Comparison of ENCODE assay signal across 18 cellular contexts in genomic region chr10:116968331-116968730, GRCh38. TPM values are rescaled to one million over a fixed set of nuclear protein-coding genes. Genes with fewer than 3 reads are reported as not detected.
A peak's percentile ranks its signal among the peaks of the same experiment; 100 is the strongest.
DNase-seq lines count a peak whose midpoint lies in the region; FAIRE-seq and TF ChIP-seq lines count a peak whose summit lies in the region.
"Had no signal": no experiment of that assay in that cellular context is flagged by ENCODE, and none has a peak within 500 bp of the region (broad histone marks: within the 10 kb centered on the region; RNA-seq: fewer than 3 reads in every experiment).

No MANE protein-coding gene starts in this region.

- H3K4me3 ChIP-seq in bronchial epithelial cell (ENCODE audit: low read depth, low read length) (no peak overlapping the region), dorsolateral prefrontal cortex (no peak overlapping the region), keratinocyte (ENCODE audit: control insufficient read depth in 2 of 3, extremely low read depth in 1 of 3, insufficient read depth in 2 of 3, low read depth in 1 of 3, low read length in 3 of 3) (no peak overlapping the region), Peyer's patch (no peak overlapping the region)
- H3K4me3 ChIP-seq: HAP-1 had no signal

- dilution Hi-C loops in keratinocyte (cut with MboI; ENCODE audit: extremely low pct_ligation_motif_present, low sequenced_read_pairs) = no loop called here

- H3K4me2 ChIP-seq in keratinocyte (ENCODE audit: control insufficient read depth, extremely low read depth, insufficient read depth, low read depth, low read length) = no peak overlapping the region

- H3K9me1 ChIP-seq in keratinocyte (ENCODE audit: control insufficient read depth, extremely low read depth, insufficient read depth, low read length) = no peaks in the 10 kb centered on the region

- H3K4me1 ChIP-seq in keratinocyte (ENCODE audit: control insufficient read depth, extremely low read depth, insufficient read depth, low read length) (peaks cover 7% of the 10 kb centered on the region), Peyer's patch (no peaks in the 10 kb centered on the region)

- H3K9me3 ChIP-seq in keratinocyte (ENCODE audit: control insufficient read depth, low read depth, low read length) (no peaks in the 10 kb centered on the region), Peyer's patch (no peaks in the 10 kb centered on the region)
- H3K9me3 ChIP-seq: HAP-1 had no signal

- DNase-seq in bronchial epithelial cell (ENCODE audit: low read depth) = peak; percentile 68
- DNase-seq in dorsolateral prefrontal cortex = no peak
- no peak for DNase-seq in keratinocyte (ENCODE audit: low read depth, low spot score)
- no peak for DNase-seq in HTR-8/SVneo (ENCODE audit: insufficient read length, low spot score)
- no peak for DNase-seq in activated CD4-positive, alpha-beta T cell treated with anti-CD3 and anti-CD28 coated beads for 48 hours
- DNase-seq in Peyer's patch = no peak
- DNase-seq: C1 segment of cervical spinal cord; CD4-positive, alpha-beta memory T cell; COR-L47; DMS153; DND-41; GOT3; HFFc6 had no signal

- H2AFZ ChIP-seq in keratinocyte (ENCODE audit: control insufficient read depth, low read length) = no peak overlapping the region

- intact Hi-C loops in dorsolateral prefrontal cortex (cut with DNase I) = no loop called here

- H3K79me2 ChIP-seq in keratinocyte (ENCODE audit: control insufficient read depth, insufficient read depth, low read length) = peaks cover 9% of the 10 kb centered on the region

- no peak for TF ChIP-seq POLR2A in Peyer's patch (IDR thresholded peaks at IDR 0.05)

- H3K27ac ChIP-seq in dorsolateral prefrontal cortex (peak overlapping the region in 57 of 59 donors; percentile 7 to 99 (median 95)), keratinocyte (ENCODE audit: control insufficient read depth, insufficient read depth, low read length) (no peak overlapping the region), temporal lobe (ENCODE audit: low read depth, low read length) (peak overlapping the region; percentile 85), Peyer's patch (no peak overlapping the region)

- H3K36me3 ChIP-seq in bronchial epithelial cell (ENCODE audit: control insufficient read depth, insufficient read depth, low read length) (no peaks in the 10 kb centered on the region), keratinocyte (ENCODE audit: control insufficient read depth in 2 of 2, extremely low read depth in 1 of 2, insufficient read depth in 2 of 2, low read length in 2 of 2) (peaks cover 0 to 4% of the 10 kb centered on the region in 2 experiments), Peyer's patch (no peaks in the 10 kb centered on the region)

- H3K9ac ChIP-seq in keratinocyte (ENCODE audit: control insufficient read depth, extremely low read depth, insufficient read depth, low read length) = no peak overlapping the region

- H4K20me1 ChIP-seq in keratinocyte (ENCODE audit: control insufficient read depth, extremely low read depth, insufficient read depth, low read length) = no peaks in the 10 kb centered on the region

- no peak for TF ChIP-seq CTCF in bronchial epithelial cell (IDR thresholded peaks at IDR 0.05; ENCODE audit: insufficient read depth, low read length, severe bottlenecking)
- TF ChIP-seq CTCF in dorsolateral prefrontal cortex (IDR thresholded peaks at IDR 0.05 in 54 of 56, conservative IDR thresholded peaks at IDR 0.05 in 2 of 56; ENCODE audit: low read depth in 1 of 56, partially characterized antibody in 56 of 56) = no peak
- no peak for TF ChIP-seq CTCF in keratinocyte (optimal IDR thresholded peaks at IDR 0.05 in 1 of 3, IDR thresholded peaks at IDR 0.05 in 1 of 3, conservative IDR thresholded peaks at IDR 0.05 in 1 of 3; ENCODE audit: extremely low read depth in 1 of 3, insufficient read depth in 2 of 3, low read length in 3 of 3)
- TF ChIP-seq CTCF in Peyer's patch (IDR thresholded peaks at IDR 0.05) = no peak

- H3K27me3 ChIP-seq in bronchial epithelial cell (ENCODE audit: control insufficient read depth, insufficient read depth, low read length) (no peaks in the 10 kb centered on the region), dorsolateral prefrontal cortex (no peaks in the 10 kb centered on the region), keratinocyte (ENCODE audit: control insufficient read depth, extremely low read depth, insufficient read depth, low read length) (no peaks in the 10 kb centered on the region), Peyer's patch (no peaks in the 10 kb centered on the region)

- no peak for FAIRE-seq in bronchial epithelial cell (lab: Jason Lieb, UNC)
- peak; percentile 44 for FAIRE-seq in keratinocyte (lab: Jason Lieb, UNC)
- no peak for FAIRE-seq in HTR-8/SVneo (lab: Jason Lieb, UNC)
- FAIRE-seq: G401.6, GM12892, H54 had no signal

RNA-seq across cellular contexts. Expression of gene SHTN1, which starts 36.7 kb away (rescaled TPM):
- total RNA-seq in bronchial epithelial cell (2.1 and 3.1 TPM in 2 replicates), dorsolateral prefrontal cortex (100 to 1,000 TPM in 103 of 120 experiments, 10 to 100 TPM in 17; 65.1 to 426 (median 156) TPM), temporal lobe (78.2 TPM), Peyer's patch (10 to 100 TPM; 24.1 to 59.7 (median 34.1) TPM)
- 11.5 to 21.3 TPM (median 16.0 TPM) in 3 replicates for polyA plus RNA-seq in keratinocyte
- polyA plus RNA-seq in keratinocyte (2011; ENCODE audit: low read depth) = 20.1 TPM
- 10.1 and 15.3 TPM in 2 replicates for polyA plus RNA-seq in keratinocyte (2011; cell fraction: cytosol; rRNA removed)
- 31.6 and 45.1 TPM in 2 replicates for polyA plus RNA-seq in keratinocyte (2011; cell fraction: nucleus; rRNA removed)
- polyA plus RNA-seq in keratinocyte (2012; ENCODE audit: low replicate concordance) = 8.2 and 20.2 TPM in 2 replicates
- polyA minus RNA-seq in keratinocyte = 2.8 to 11.9 TPM (median 3.2 TPM) in 3 replicates
- 4.8 TPM for polyA minus RNA-seq in keratinocyte (2011; cell fraction: cytosol; rRNA and poly(A)+ RNA removed)
- polyA minus RNA-seq in keratinocyte (2011; cell fraction: nucleus; rRNA and poly(A)+ RNA removed) = 7.5 and 20.6 TPM in 2 replicates

Comparison
In these comparisons a context has a peak if more than half of its experiments do, and no peak if none do; other contexts are left out.
1. H3K27ac ChIP-seq: peak in dorsolateral prefrontal cortex (57 of 59) and temporal lobe (single experiment); none in keratinocyte (single experiment) and Peyer's patch (0 of 4).